1 cellular context compared by ENCODE assay signal in the genomic region with DNA sequence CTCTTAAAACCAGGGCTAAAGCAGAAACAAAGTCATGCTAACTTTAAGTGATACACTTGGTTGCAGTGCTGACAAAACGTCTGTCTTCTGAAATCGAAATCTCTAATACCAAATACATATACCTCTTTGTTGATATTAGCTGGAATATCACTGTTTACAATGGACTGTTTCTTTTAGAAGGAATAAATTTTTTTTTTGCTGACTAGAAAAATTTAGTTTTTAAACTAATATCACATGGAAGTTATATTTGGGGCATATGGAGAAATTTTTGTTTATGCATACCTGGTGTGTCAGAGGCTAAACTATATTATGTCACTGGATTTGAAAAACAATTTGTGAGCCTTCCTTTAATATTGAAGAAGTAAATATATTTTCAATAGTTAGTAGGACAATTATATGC.
TF ChIP-seq lines count a peak whose summit lies in the region.

No MANE protein-coding gene starts in this region.

TF ChIP-seq in HepG2, 621 proteins besides CTCF, POLR2A, EP300 and RAD21:
- TF ChIP-seq, protein P1, sequence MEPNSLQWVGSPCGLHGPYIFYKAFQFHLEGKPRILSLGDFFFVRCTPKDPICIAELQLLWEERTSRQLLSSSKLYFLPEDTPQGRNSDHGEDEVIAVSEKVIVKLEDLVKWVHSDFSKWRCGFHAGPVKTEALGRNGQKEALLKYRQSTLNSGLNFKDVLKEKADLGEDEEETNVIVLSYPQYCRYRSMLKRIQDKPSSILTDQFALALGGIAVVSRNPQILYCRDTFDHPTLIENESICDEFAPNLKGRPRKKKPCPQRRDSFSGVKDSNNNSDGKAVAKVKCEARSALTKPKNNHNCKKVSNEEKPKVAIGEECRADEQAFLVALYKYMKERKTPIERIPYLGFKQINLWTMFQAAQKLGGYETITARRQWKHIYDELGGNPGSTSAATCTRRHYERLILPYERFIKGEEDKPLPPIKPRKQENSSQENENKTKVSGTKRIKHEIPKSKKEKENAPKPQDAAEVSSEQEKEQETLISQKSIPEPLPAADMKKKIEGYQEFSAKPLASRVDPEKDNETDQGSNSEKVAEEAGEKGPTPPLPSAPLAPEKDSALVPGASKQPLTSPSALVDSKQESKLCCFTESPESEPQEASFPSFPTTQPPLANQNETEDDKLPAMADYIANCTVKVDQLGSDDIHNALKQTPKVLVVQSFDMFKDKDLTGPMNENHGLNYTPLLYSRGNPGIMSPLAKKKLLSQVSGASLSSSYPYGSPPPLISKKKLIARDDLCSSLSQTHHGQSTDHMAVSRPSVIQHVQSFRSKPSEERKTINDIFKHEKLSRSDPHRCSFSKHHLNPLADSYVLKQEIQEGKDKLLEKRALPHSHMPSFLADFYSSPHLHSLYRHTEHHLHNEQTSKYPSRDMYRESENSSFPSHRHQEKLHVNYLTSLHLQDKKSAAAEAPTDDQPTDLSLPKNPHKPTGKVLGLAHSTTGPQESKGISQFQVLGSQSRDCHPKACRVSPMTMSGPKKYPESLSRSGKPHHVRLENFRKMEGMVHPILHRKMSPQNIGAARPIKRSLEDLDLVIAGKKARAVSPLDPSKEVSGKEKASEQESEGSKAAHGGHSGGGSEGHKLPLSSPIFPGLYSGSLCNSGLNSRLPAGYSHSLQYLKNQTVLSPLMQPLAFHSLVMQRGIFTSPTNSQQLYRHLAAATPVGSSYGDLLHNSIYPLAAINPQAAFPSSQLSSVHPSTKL (CRISPR knock-in tag; IDR thresholded peaks at IDR 0.05) = no peak
- TF ChIP-seq MAFF (IDR thresholded peaks at IDR 0.05; ENCODE audit: low read depth, low read length) (peak; percentile 46; the same call in 1 of the 2 replicates), MAFK (conservative IDR thresholded peaks at IDR 0.05 in 1 of 2, IDR thresholded peaks at IDR 0.05 in 1 of 2; ENCODE audit: low read length in 2 of 2) (peak in 1 of 2 experiments; percentile 54; a peak in 2 of 4 replicates)
TF ChIP-seq in HepG2: peak in this region for 2.
